In the genomic region with DNA sequence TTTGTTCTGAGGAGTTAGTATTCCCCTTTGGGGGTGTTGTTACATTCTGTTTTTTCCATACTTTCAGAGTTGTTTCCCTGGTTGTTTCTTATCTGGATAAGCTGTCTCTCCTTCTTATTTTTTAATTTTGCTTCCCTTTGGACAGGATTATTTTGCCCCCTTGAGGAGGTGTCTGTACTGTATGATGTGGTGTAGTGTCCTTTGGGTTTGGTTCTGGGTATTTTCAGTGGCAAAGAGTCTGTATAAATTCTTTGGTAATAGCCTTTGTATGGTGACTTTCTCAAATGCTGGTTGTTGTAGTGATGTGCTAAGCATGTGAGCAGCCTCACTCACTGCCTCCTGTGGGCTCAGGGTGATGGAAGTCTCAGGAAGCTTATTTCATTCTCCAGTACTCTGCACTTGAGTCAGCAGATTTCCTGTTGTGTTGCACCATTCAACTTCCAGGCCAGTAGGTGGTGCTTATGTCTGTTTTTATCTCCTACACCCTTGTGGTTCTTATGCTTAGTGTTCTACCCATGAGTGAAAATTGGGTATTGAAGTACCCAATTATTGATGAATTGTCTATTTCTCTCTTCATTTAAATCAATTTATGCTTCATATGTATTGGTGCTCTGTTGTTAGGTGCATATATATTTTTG, we compare ENCODE assay signal across 9 cellular contexts.
A peak's percentile ranks its signal among the peaks of the same experiment; 100 is the strongest.
DNase-seq lines count a peak whose midpoint lies in the region; ATAC-seq and TF ChIP-seq lines count a peak whose summit lies in the region.
"Had no signal": no experiment of that assay in that cellular context is flagged by ENCODE, and none has a peak within 500 bp of the region (broad histone marks: within the 10 kb centered on the region; RNA-seq: fewer than 3 reads in every experiment).

No MANE protein-coding gene starts in this region.

- no peaks in the 10 kb centered on the region for H3K36me3 Mint-ChIP-seq in memory B cell

- peaks cover 23% of the 10 kb centered on the region for H3K4me1 ChIP-seq in adipocyte (ENCODE audit: control insufficient read depth, insufficient read depth, low read length)
- H3K4me1 ChIP-seq in tibial nerve: no peaks in the 10 kb centered on the region

- no peak overlapping the region for H3K27ac ChIP-seq in tibial nerve

- TF ChIP-seq POLR2A in tibial nerve (IDR thresholded peaks at IDR 0.05): no peak

- H3K27me3 Mint-ChIP-seq in memory B cell: no peaks in the 10 kb centered on the region

- no peaks in the 10 kb centered on the region for H3K4me1 Mint-ChIP-seq in memory B cell

- TF ChIP-seq CTCF in tibial nerve (IDR thresholded peaks at IDR 0.05): no peak

- peak; percentile 6 for DNase-seq in activated CD4-positive, alpha-beta T cell treated with anti-CD3 and anti-CD28 coated beads for 48 hours
- DNase-seq in activated CD4-positive, alpha-beta T cell treated with anti-CD3 and anti-CD28 coated beads for 1 hour: no peak
- DNase-seq in LHCN-M2 (ENCODE audit: low read depth) (peak; percentile 7), adipocyte (ENCODE audit: low read depth) (peak; percentile 6), memory B cell (ENCODE audit: low spot score in 2 of 2) (no peak), tibial nerve (ENCODE audit: low spot score in 2 of 2) (no peak), NCI-H2107 (lab: John Stamatoyannopoulos, UW) (no peak)

- H3K27ac Mint-ChIP-seq in memory B cell: no peak overlapping the region
- H3K27ac Mint-ChIP-seq: dendritic cell treated with granulocyte-macrophage colony-stimulating factor and Interleukin-4, amounts not matched to agents 40 ng/mL and 50 ng/mL, for 4 days had no signal

- peaks cover 15% of the 10 kb centered on the region for H3K9me3 Mint-ChIP-seq in memory B cell
- H3K9me3 Mint-ChIP-seq: dendritic cell treated with granulocyte-macrophage colony-stimulating factor and Interleukin-4, amounts not matched to agents 40 ng/mL and 50 ng/mL, for 4 days had no signal

- no peak overlapping the region for H3K4me3 Mint-ChIP-seq in memory B cell
- H3K4me3 Mint-ChIP-seq: dendritic cell treated with granulocyte-macrophage colony-stimulating factor and Interleukin-4, amounts not matched to agents 40 ng/mL and 50 ng/mL, for 4 days had no signal

- ATAC-seq in GM21576 (IDR thresholded peaks at IDR 0.05; ENCODE audit: unreplicated experiment): peak; percentile 83
- ATAC-seq in memory B cell (ENCODE audit: low read depth): peak; percentile 41

- TF ChIP-seq EP300 in tibial nerve (IDR thresholded peaks at IDR 0.05): no peak

- H3K36me3 ChIP-seq in adipocyte (ENCODE audit: control insufficient read depth, insufficient read depth, low read length, severe bottlenecking) (no peaks in the 10 kb centered on the region), tibial nerve (no peaks in the 10 kb centered on the region)

- peaks cover 18% of the 10 kb centered on the region for H3K9me3 ChIP-seq in adipocyte (ENCODE audit: control insufficient read depth, low read length)
- peaks cover 0 to 28% (median 4%) of the 10 kb centered on the region in 4 donors for H3K9me3 ChIP-seq in tibial nerve

- no peak overlapping the region for H3K9ac ChIP-seq in adipocyte (ENCODE audit: low read length)

- H3K4me3 ChIP-seq in adipocyte (ENCODE audit: low read length): no peak overlapping the region
- no peak overlapping the region for H3K4me3 ChIP-seq in tibial nerve

- H3K27me3 ChIP-seq in adipocyte (replicated peaks; ENCODE audit: control insufficient read depth, insufficient read depth, low read length): no peaks in the 10 kb centered on the region
- H3K27me3 ChIP-seq in tibial nerve: no peaks in the 10 kb centered on the region

Comparison
In these comparisons a context has a peak if more than half of its experiments do, and no peak if none do; other contexts are left out.
1. DNase-seq: peak in activated CD4-positive, alpha-beta T cell treated with anti-CD3 and anti-CD28 coated beads for 48 hours (single experiment), LHCN-M2 (single experiment) and adipocyte (single experiment); none in activated CD4-positive, alpha-beta T cell treated with anti-CD3 and anti-CD28 coated beads for 1 hour (single experiment), memory B cell (0 of 2), tibial nerve (0 of 2) and NCI-H2107 (single experiment).